In the genomic region with DNA sequence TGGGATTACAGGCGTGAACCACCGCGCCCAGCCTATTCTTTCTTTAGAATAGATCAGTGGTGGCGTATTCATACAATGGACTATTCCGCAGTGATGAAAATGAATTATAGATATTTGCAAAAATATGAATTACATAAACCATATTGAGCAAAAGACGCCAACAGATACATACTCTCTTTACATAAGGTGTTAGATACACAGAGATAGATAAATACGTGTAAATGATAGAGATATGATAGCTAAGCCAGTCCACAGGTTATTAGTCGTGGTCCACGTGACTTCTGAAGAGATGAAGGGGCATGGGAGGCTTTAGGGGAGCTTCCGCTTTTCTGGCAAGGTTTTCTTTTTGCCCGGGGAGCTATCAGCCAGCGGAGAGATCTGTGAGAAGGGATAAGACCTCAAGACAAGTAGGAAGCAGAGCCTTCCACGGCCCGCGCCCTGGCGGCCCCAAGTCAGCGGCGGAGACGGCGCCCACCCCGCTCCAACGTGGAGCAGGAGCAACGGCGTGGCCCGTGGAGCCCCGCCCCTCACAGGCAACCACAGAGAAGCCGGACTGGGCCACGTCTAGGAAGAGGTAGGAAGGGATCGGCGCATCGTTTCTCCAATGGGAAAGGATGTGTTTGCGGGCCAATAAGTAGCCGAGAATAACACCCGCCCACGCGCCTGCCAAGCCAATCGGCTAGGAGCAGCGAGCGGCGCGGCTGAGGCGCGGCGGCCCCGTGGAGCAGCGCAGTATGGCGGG, we compare ENCODE assay signal across 1 cellular context.
TF ChIP-seq lines count a peak whose summit lies in the region.

A gene (plus strand): TSS at position 704 of the 742 bp plus-strand sequence. CDS start 31 bp downstream, at position 735.

TF ChIP-seq in HCT116, 20 proteins besides CTCF, POLR2A, EP300 and RAD21 (continued from another document):
- TF ChIP-seq, protein P1, sequence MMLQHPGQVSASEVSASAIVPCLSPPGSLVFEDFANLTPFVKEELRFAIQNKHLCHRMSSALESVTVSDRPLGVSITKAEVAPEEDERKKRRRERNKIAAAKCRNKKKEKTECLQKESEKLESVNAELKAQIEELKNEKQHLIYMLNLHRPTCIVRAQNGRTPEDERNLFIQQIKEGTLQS (IDR thresholded peaks at IDR 0.05): no peak
- TF ChIP-seq POLR2AphosphoS5 (IDR thresholded peaks at IDR 0.05; ENCODE audit: low read depth, low read length) (peak; percentile 84), YY1 (IDR thresholded peaks at IDR 0.05; ENCODE audit: extremely low read depth, insufficient replicate concordance, low read depth, low read length) (no peak), EGR1 (IDR thresholded peaks at IDR 0.05; ENCODE audit: low read depth) (peak; percentile 91), JUND (IDR thresholded peaks at IDR 0.05) (no peak), TCF7L2 (IDR thresholded peaks at IDR 0.05; ENCODE audit: borderline replicate concordance, extremely low read depth, insufficient read depth, insufficient read length) (peak; percentile 36)
- TF ChIP-seq, protein P2, sequence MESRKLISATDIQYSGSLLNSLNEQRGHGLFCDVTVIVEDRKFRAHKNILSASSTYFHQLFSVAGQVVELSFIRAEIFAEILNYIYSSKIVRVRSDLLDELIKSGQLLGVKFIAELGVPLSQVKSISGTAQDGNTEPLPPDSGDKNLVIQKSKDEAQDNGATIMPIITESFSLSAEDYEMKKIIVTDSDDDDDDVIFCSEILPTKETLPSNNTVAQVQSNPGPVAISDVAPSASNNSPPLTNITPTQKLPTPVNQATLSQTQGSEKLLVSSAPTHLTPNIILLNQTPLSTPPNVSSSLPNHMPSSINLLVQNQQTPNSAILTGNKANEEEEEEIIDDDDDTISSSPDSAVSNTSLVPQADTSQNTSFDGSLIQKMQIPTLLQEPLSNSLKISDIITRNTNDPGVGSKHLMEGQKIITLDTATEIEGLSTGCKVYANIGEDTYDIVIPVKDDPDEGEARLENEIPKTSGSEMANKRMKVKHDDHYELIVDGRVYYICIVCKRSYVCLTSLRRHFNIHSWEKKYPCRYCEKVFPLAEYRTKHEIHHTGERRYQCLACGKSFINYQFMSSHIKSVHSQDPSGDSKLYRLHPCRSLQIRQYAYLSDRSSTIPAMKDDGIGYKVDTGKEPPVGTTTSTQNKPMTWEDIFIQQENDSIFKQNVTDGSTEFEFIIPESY (IDR thresholded peaks at IDR 0.05; ENCODE audit: extremely low read depth, insufficient replicate concordance, low read length): no peak
